Comparison of ENCODE assay signal across 1 cellular context in the genomic region with DNA sequence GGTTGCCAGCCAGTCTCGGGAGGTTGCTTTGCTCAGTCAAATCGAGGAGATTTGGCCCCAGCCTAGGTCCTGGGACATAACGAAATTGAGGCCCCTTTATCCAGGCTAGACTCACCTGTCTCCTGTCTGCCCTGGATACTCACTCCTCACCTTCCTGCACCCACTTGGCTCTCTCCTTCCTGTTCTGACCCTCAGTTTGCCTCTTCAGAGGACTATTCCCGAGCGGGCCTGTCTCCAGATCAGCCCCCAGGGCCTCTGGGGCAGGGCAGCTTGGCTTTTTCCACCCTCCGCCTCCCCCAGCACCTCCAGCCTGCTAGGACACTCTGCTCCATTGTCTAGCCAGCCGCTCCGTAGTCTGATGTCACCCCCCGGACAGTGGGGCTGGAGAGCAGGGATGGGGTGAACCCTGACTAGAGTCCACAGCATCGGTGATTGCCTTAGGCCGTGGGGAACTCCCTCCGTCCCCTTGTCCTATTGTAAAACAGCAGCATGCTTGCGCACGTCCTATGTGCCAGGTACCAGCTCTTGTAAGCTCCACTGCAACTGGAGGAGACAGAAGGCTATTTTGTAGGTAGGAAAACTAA.
TF ChIP-seq lines count a peak whose summit lies in the region.

No MANE protein-coding gene starts in this region.

TF ChIP-seq in HepG2, 621 proteins besides CTCF, POLR2A, EP300 and RAD21 (continued from another document and continues in another):
- TF ChIP-seq ETV5 (CRISPR knock-in tag; IDR thresholded peaks at IDR 0.05; ENCODE audit: borderline replicate concordance) (peak; percentile 72; the same call in 1 of the 2 replicates), ZFP37 (CRISPR knock-in tag; IDR thresholded peaks at IDR 0.05; ENCODE audit: borderline replicate concordance) (peak; percentile 78; the same call in 1 of the 2 replicates), POGZ (CRISPR knock-in tag; IDR thresholded peaks at IDR 0.05) (peak; percentile 83), KDM6A (CRISPR knock-in tag; IDR thresholded peaks at IDR 0.05; ENCODE audit: low read depth) (0 out of 2 replicates have a peak, but pooled peaks have one; percentile 47), ZSCAN9 (CRISPR knock-in tag; IDR thresholded peaks at IDR 0.05; ENCODE audit: borderline replicate concordance) (peak; percentile 20; the same call in 1 of the 2 replicates), CEBPB (IDR thresholded peaks at IDR 0.05; ENCODE audit: borderline replicate concordance, low read depth, low read length) (peak; percentile 68), RCOR2 (CRISPR knock-in tag; IDR thresholded peaks at IDR 0.05) (peak; percentile 84), JUN (CRISPR knock-in tag; IDR thresholded peaks at IDR 0.05) (peak; percentile 85), CEBPG (CRISPR knock-in tag; IDR thresholded peaks at IDR 0.05) (peak; percentile 83), HNF4A (CRISPR knock-in tag; IDR thresholded peaks at IDR 0.05) (peak; percentile 95), ARHGAP35 (CRISPR knock-in tag; IDR thresholded peaks at IDR 0.05; ENCODE audit: borderline replicate concordance) (no peak), ZFY (CRISPR knock-in tag; IDR thresholded peaks at IDR 0.05) (peak; percentile 65), FOXP1 (IDR thresholded peaks at IDR 0.05) (no peak), FOXP1 (CRISPR knock-in tag; IDR thresholded peaks at IDR 0.05) (peak; percentile 51; the same call in 1 of the 2 replicates), ZNF121 (CRISPR knock-in tag; IDR thresholded peaks at IDR 0.05) (peak; percentile 67; the same call in 1 of the 2 replicates), RARA (CRISPR knock-in tag; IDR thresholded peaks at IDR 0.05) (peak; percentile 54), XRCC5 (optimal IDR thresholded peaks at IDR 0.05; ENCODE audit: low read length) (peak; percentile 82), ZFP36 (IDR thresholded peaks at IDR 0.05; ENCODE audit: borderline replicate concordance, low read depth, low read length, partially characterized antibody) (peak; percentile 48), MTF2 (CRISPR knock-in tag; IDR thresholded peaks at IDR 0.05; ENCODE audit: borderline replicate concordance) (no peak), ZNF317 (CRISPR knock-in tag; IDR thresholded peaks at IDR 0.05) (peak; percentile 92), SMYD3 (CRISPR knock-in tag; IDR thresholded peaks at IDR 0.05) (no peak), JDP2 (CRISPR knock-in tag; IDR thresholded peaks at IDR 0.05; ENCODE audit: borderline replicate concordance) (no peak), ZNF720 (CRISPR knock-in tag; IDR thresholded peaks at IDR 0.05) (no peak), ZNF569 (CRISPR knock-in tag; IDR thresholded peaks at IDR 0.05; ENCODE audit: borderline replicate concordance) (no peak), ATF7-NPFF (CRISPR knock-in tag; IDR thresholded peaks at IDR 0.05; ENCODE audit: low read depth) (0 out of 2 replicates have a peak, but pooled peaks have one; percentile 62), PHF8 (CRISPR knock-in tag; IDR thresholded peaks at IDR 0.05) (peak; percentile 42; the same call in 1 of the 2 replicates), KLF16 (CRISPR knock-in tag; IDR thresholded peaks at IDR 0.05) (peak in 1 of 2 experiments; percentile 27; a peak in 1 of 4 replicates), PPARG (CRISPR knock-in tag; conservative IDR thresholded peaks at IDR 0.05) (0 out of 2 replicates have a peak, but pooled peaks have one; percentile 15), MIER2 (CRISPR knock-in tag; IDR thresholded peaks at IDR 0.05) (peak; percentile 60; the same call in 1 of the 2 replicates)
- TF ChIP-seq, protein P1, sequence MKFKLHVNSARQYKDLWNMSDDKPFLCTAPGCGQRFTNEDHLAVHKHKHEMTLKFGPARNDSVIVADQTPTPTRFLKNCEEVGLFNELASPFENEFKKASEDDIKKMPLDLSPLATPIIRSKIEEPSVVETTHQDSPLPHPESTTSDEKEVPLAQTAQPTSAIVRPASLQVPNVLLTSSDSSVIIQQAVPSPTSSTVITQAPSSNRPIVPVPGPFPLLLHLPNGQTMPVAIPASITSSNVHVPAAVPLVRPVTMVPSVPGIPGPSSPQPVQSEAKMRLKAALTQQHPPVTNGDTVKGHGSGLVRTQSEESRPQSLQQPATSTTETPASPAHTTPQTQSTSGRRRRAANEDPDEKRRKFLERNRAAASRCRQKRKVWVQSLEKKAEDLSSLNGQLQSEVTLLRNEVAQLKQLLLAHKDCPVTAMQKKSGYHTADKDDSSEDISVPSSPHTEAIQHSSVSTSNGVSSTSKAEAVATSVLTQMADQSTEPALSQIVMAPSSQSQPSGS (CRISPR knock-in tag; IDR thresholded peaks at IDR 0.05), result peak; percentile 70
- TF ChIP-seq, protein P2, sequence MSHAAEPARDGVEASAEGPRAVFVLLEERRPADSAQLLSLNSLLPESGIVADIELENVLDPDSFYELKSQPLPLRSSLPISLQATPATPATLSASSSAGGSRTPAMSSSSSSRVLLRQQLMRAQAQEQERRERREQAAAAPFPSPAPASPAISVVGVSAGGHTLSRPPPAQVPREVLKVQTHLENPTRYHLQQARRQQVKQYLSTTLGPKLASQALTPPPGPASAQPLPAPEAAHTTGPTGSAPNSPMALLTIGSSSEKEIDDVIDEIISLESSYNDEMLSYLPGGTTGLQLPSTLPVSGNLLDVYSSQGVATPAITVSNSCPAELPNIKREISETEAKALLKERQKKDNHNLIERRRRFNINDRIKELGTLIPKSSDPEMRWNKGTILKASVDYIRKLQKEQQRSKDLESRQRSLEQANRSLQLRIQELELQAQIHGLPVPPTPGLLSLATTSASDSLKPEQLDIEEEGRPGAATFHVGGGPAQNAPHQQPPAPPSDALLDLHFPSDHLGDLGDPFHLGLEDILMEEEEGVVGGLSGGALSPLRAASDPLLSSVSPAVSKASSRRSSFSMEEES (CRISPR knock-in tag; IDR thresholded peaks at IDR 0.05), result peak; percentile 32; the same call in 1 of the 2 replicates
- TF ChIP-seq, protein P3, sequence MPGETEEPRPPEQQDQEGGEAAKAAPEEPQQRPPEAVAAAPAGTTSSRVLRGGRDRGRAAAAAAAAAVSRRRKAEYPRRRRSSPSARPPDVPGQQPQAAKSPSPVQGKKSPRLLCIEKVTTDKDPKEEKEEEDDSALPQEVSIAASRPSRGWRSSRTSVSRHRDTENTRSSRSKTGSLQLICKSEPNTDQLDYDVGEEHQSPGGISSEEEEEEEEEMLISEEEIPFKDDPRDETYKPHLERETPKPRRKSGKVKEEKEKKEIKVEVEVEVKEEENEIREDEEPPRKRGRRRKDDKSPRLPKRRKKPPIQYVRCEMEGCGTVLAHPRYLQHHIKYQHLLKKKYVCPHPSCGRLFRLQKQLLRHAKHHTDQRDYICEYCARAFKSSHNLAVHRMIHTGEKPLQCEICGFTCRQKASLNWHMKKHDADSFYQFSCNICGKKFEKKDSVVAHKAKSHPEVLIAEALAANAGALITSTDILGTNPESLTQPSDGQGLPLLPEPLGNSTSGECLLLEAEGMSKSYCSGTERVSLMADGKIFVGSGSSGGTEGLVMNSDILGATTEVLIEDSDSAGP (CRISPR knock-in tag; IDR thresholded peaks at IDR 0.05; ENCODE audit: borderline replicate concordance), result peak; percentile 54
- TF ChIP-seq, protein P4, sequence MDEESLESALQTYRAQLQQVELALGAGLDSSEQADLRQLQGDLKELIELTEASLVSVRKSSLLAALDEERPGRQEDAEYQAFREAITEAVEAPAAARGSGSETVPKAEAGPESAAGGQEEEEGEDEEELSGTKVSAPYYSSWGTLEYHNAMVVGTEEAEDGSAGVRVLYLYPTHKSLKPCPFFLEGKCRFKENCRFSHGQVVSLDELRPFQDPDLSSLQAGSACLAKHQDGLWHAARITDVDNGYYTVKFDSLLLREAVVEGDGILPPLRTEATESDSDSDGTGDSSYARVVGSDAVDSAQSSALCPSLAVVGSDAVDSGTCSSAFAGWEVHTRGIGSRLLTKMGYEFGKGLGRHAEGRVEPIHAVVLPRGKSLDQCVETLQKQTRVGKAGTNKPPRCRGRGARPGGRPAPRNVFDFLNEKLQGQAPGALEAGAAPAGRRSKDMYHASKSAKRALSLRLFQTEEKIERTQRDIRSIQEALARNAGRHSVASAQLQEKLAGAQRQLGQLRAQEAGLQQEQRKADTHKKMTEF (CRISPR knock-in tag; IDR thresholded peaks at IDR 0.05), result peak; percentile 49
- TF ChIP-seq, protein P5, sequence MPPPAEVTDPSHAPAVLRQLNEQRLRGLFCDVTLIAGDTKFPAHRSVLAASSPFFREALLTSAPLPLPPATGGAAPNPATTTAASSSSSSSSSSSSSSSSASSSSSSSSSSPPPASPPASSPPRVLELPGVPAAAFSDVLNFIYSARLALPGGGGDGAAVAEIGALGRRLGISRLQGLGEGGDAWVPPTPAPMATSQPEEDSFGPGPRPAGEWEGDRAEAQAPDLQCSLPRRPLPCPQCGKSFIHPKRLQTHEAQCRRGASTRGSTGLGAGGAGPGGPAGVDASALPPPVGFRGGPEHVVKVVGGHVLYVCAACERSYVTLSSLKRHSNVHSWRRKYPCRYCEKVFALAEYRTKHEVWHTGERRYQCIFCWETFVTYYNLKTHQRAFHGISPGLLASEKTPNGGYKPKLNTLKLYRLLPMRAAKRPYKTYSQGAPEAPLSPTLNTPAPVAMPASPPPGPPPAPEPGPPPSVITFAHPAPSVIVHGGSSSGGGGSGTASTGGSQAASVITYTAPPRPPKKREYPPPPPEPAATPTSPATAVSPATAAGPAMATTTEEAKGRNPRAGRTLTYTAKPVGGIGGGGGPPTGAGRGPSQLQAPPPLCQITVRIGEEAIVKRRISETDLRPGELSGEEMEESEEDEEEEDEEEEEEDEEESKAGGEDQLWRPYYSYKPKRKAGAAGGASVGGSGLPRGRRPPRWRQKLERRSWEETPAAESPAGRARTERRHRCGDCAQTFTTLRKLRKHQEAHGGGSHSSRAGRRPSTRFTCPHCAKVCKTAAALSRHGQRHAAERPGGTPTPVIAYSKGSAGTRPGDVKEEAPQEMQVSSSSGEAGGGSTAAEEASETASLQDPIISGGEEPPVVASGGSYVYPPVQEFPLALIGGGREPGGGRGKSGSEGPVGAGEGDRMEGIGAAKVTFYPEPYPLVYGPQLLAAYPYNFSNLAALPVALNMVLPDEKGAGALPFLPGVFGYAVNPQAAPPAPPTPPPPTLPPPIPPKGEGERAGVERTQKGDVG (CRISPR knock-in tag; IDR thresholded peaks at IDR 0.05; ENCODE audit: borderline replicate concordance), result peak; percentile 76; the same call in 1 of the 2 replicates
- TF ChIP-seq, protein P6, sequence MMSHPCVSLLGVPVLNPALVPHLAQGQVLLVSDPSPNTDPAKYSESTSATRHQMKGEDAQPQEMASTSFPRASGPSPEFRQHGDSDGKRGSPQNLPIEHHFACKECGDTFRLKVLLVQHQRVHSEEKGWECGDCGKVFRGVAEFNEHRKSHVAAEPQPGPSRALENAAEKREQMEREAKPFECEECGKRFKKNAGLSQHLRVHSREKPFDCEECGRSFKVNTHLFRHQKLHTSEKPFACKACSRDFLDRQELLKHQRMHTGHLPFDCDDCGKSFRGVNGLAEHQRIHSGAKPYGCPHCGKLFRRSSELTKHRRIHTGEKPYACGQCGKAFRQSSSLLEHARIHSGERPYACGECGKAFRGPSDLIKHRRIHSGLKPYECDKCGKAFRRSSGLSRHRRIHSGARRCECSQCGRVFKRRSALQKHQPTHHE (CRISPR knock-in tag; IDR thresholded peaks at IDR 0.05; ENCODE audit: borderline replicate concordance), result peak; percentile 91; the same call in 1 of the 2 replicates
- TF ChIP-seq, protein P7, sequence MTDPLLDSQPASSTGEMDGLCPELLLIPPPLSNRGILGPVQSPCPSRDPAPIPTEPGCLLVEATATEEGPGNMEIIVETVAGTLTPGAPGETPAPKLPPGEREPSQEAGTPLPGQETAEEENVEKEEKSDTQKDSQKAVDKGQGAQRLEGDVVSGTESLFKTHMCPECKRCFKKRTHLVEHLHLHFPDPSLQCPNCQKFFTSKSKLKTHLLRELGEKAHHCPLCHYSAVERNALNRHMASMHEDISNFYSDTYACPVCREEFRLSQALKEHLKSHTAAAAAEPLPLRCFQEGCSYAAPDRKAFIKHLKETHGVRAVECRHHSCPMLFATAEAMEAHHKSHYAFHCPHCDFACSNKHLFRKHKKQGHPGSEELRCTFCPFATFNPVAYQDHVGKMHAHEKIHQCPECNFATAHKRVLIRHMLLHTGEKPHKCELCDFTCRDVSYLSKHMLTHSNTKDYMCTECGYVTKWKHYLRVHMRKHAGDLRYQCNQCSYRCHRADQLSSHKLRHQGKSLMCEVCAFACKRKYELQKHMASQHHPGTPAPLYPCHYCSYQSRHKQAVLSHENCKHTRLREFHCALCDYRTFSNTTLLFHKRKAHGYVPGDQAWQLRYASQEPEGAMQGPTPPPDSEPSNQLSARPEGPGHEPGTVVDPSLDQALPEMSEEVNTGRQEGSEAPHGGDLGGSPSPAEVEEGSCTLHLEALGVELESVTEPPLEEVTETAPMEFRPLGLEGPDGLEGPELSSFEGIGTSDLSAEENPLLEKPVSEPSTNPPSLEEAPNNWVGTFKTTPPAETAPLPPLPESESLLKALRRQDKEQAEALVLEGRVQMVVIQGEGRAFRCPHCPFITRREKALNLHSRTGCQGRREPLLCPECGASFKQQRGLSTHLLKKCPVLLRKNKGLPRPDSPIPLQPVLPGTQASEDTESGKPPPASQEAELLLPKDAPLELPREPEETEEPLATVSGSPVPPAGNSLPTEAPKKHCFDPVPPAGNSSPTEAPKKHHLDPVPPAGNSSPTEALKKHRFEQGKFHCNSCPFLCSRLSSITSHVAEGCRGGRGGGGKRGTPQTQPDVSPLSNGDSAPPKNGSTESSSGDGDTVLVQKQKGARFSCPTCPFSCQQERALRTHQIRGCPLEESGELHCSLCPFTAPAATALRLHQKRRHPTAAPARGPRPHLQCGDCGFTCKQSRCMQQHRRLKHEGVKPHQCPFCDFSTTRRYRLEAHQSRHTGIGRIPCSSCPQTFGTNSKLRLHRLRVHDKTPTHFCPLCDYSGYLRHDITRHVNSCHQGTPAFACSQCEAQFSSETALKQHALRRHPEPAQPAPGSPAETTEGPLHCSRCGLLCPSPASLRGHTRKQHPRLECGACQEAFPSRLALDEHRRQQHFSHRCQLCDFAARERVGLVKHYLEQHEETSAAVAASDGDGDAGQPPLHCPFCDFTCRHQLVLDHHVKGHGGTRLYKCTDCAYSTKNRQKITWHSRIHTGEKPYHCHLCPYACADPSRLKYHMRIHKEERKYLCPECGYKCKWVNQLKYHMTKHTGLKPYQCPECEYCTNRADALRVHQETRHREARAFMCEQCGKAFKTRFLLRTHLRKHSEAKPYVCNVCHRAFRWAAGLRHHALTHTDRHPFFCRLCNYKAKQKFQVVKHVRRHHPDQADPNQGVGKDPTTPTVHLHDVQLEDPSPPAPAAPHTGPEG (CRISPR knock-in tag; IDR thresholded peaks at IDR 0.05), result peak; percentile 61; the same call in 1 of the 2 replicates
